ENCODE assay signal across 9 cellular contexts in the genomic region with DNA sequence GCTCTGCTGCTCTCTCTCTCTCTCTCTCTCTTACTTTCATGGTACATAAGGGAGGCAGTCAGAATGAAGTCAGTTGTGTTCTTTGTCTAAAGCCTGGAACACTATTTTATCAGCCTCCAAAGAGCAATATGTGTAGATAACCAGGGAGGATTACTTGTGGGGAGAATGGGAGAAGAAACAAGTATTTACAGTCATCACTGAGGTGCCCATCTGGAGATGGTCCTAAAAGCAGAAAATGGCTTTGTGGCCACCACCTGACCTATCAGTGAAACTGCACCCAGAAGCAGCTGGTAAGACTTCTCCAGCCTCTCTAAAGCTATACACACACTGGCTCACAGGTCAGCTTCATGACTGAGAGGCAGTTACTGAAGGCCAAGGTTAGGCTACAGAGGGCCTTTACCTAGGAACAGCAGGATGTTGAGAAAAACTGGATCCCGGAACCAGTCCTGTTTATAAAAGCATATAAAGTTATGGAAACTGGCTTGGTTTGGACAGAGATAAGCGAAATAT.
A peak's percentile ranks its signal among the peaks of the same experiment; 100 is the strongest.
DNase-seq lines count a peak whose midpoint lies in the region; ATAC-seq and TF ChIP-seq lines count a peak whose summit lies in the region.
"Had no signal": no experiment of that assay in that cellular context is flagged by ENCODE, and none has a peak within 500 bp of the region (broad histone marks: within the 10 kb centered on the region; RNA-seq: fewer than 3 reads in every experiment).

No MANE protein-coding gene starts in this region.

- H3K27me3 Mint-ChIP-seq in effector memory CD8-positive, alpha-beta T cell = no peaks in the 10 kb centered on the region
- no peaks in the 10 kb centered on the region for H3K27me3 Mint-ChIP-seq in naive thymus-derived CD4-positive, alpha-beta T cell
- no peaks in the 10 kb centered on the region for H3K27me3 Mint-ChIP-seq in CD14-positive monocyte (ENCODE audit: low read depth in 3 of 3)
- H3K27me3 Mint-ChIP-seq: natural killer cell treated with Interleukin-12 subunit alpha and Interleukin-12 subunit beta and Interleukin-15 and Interleukin-18, amount 100 ng/mL, for 72 hours had no signal

- intact Hi-C loops in naive thymus-derived CD4-positive, alpha-beta T cell (cut with micrococcal nuclease) = no loop called here
- intact Hi-C loops in CD14-positive monocyte (cut with micrococcal nuclease) = no loop called here

- ATAC-seq in GM18907 (IDR thresholded peaks at IDR 0.05; ENCODE audit: unreplicated experiment) (peak; percentile 91), HG03135 (IDR thresholded peaks at IDR 0.05; ENCODE audit: unreplicated experiment) (peak; percentile 93)
- peak; percentile 58 for ATAC-seq in effector memory CD8-positive, alpha-beta T cell (replicated peaks)
- ATAC-seq in naive thymus-derived CD4-positive, alpha-beta T cell = peak; percentile 52

- peaks cover 15 to 17% of the 10 kb centered on the region in 2 donors for H3K4me1 Mint-ChIP-seq in effector memory CD8-positive, alpha-beta T cell (ENCODE audit: low read depth in 2 of 2)
- H3K4me1 Mint-ChIP-seq in naive thymus-derived CD4-positive, alpha-beta T cell = peaks cover 11 to 50% (median 24%) of the 10 kb centered on the region in 7 donors
- peaks cover 3% of the 10 kb centered on the region for H3K4me1 Mint-ChIP-seq in CD14-positive monocyte

- no peaks in the 10 kb centered on the region for H3K9me3 ChIP-seq in NT2/D1 (ENCODE audit: insufficient read depth, low read length)
- H3K9me3 ChIP-seq in naive thymus-derived CD4-positive, alpha-beta T cell (ENCODE audit: control insufficient read depth in 2 of 3, low read length in 3 of 3) = no peaks in the 10 kb centered on the region

- H3K9ac ChIP-seq in NT2/D1 (ENCODE audit: insufficient read length, low read depth) = no peak overlapping the region

- TF ChIP-seq CTCF in C4-2B (conservative IDR thresholded peaks at IDR 0.05) (peak; percentile 51), CD14-positive monocyte (IDR thresholded peaks at IDR 0.05) (no peak)

- no peak overlapping the region for H3K27ac Mint-ChIP-seq in effector memory CD8-positive, alpha-beta T cell
- H3K27ac Mint-ChIP-seq in naive thymus-derived CD4-positive, alpha-beta T cell = peak overlapping the region in 1 of 9 donors; percentile 4
- H3K27ac Mint-ChIP-seq in CD14-positive monocyte = no peak overlapping the region
- H3K27ac Mint-ChIP-seq: natural killer cell treated with Interleukin-12 subunit alpha and Interleukin-12 subunit beta and Interleukin-15 and Interleukin-18, amount 100 ng/mL, for 72 hours had no signal

- H3K36me3 ChIP-seq in NT2/D1 (ENCODE audit: insufficient read depth, insufficient read length, low read length) = peaks cover 14% of the 10 kb centered on the region
- H3K36me3 ChIP-seq in naive thymus-derived CD4-positive, alpha-beta T cell (ENCODE audit: control insufficient read depth in 2 of 3, insufficient read depth in 3 of 3, low read length in 3 of 3) = no peaks in the 10 kb centered on the region

- H3K27ac ChIP-seq in C4-2B = no peak overlapping the region
- H3K27ac ChIP-seq in naive thymus-derived CD4-positive, alpha-beta T cell (ENCODE audit: low read depth, low read length) = no peak overlapping the region

- H3K4me3 Mint-ChIP-seq in effector memory CD8-positive, alpha-beta T cell = no peak overlapping the region
- H3K4me3 Mint-ChIP-seq in naive thymus-derived CD4-positive, alpha-beta T cell = no peak overlapping the region
- H3K4me3 Mint-ChIP-seq in CD14-positive monocyte = no peak overlapping the region
- H3K4me3 Mint-ChIP-seq: natural killer cell treated with Interleukin-12 subunit alpha and Interleukin-12 subunit beta and Interleukin-15 and Interleukin-18, amount 100 ng/mL, for 72 hours had no signal

- DNase-seq in NT2/D1 (ENCODE audit: low read depth, low spot score) (peak; percentile 32), CD14-positive monocyte (ENCODE audit: low spot score) (no peak)
- DNase-seq in effector memory CD8-positive, alpha-beta T cell = peak in 1 of 3 experiments; percentile 11
- DNase-seq in naive thymus-derived CD4-positive, alpha-beta T cell = no peak
- no peak for DNase-seq in central memory CD4-positive, alpha-beta T cell

- no peaks in the 10 kb centered on the region for H3K36me3 Mint-ChIP-seq in effector memory CD8-positive, alpha-beta T cell (ENCODE audit: insufficient read depth)
- peaks cover 0 to 8% (median 0%) of the 10 kb centered on the region in 5 donors for H3K36me3 Mint-ChIP-seq in naive thymus-derived CD4-positive, alpha-beta T cell
- H3K36me3 Mint-ChIP-seq in CD14-positive monocyte = peaks cover 5 to 14% of the 10 kb centered on the region in 2 donors

- no peak overlapping the region for H3K4me3 ChIP-seq in NT2/D1 (ENCODE audit: insufficient read length, low read depth)
- H3K4me3 ChIP-seq in naive thymus-derived CD4-positive, alpha-beta T cell (ENCODE audit: low read length) = no peak overlapping the region

- POLR2A ChIA-PET in naive thymus-derived CD4-positive, alpha-beta T cell (lab: Charles Lee) = no interaction called here

- CTCF ChIA-PET in naive thymus-derived CD4-positive, alpha-beta T cell (lab: Charles Lee) = interaction anchor here (0.5 kb wide), 1 partner anchor 36 kb away, joined by 3 read pairs; no protein-coding TSS in a partner anchor

- H3K4me1 ChIP-seq in NT2/D1 (ENCODE audit: insufficient read depth, insufficient read length) = no peaks in the 10 kb centered on the region
- H3K4me1 ChIP-seq in naive thymus-derived CD4-positive, alpha-beta T cell (ENCODE audit: control insufficient read depth in 2 of 2, insufficient read depth in 2 of 2, low read length in 2 of 2) = no peaks in the 10 kb centered on the region

- no peaks in the 10 kb centered on the region for H3K27me3 ChIP-seq in NT2/D1 (ENCODE audit: insufficient read depth, insufficient read length)
- H3K27me3 ChIP-seq in naive thymus-derived CD4-positive, alpha-beta T cell (ENCODE audit: control insufficient read depth in 2 of 2, insufficient read depth in 2 of 2, low read length in 2 of 2) = no peaks in the 10 kb centered on the region

- H3K9me3 Mint-ChIP-seq in effector memory CD8-positive, alpha-beta T cell = no peaks in the 10 kb centered on the region
- H3K9me3 Mint-ChIP-seq in naive thymus-derived CD4-positive, alpha-beta T cell = no peaks in the 10 kb centered on the region
- H3K9me3 Mint-ChIP-seq in CD14-positive monocyte = no peaks in the 10 kb centered on the region
- H3K9me3 Mint-ChIP-seq: natural killer cell treated with Interleukin-12 subunit alpha and Interleukin-12 subunit beta and Interleukin-15 and Interleukin-18, amount 100 ng/mL, for 72 hours had no signal
